21 cellular contexts compared by ENCODE assay signal in the genomic region with DNA sequence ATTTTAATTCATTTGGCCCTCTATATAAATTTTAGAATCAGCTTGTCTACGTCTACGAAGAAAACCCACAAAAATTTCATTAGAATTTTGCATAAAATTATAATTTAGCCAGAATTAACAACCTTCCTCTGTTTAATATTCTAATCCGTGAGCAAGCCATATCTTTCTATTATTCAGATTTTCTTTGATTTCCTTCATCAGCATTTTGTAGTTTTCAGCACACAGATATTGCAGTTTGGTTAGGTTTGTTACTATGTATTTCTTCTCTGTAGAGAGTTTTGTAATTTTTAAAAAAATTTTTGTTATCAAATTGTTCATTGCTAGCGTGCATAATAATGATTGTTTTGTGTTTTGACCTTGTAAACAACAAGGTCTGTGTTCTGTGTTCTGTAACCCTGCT.
DNase-seq lines count a peak whose midpoint lies in the region; ATAC-seq and TF ChIP-seq lines count a peak whose summit lies in the region.
"Had no signal": no experiment of that assay in that cellular context is flagged by ENCODE, and none has a peak within 500 bp of the region (broad histone marks: within the 10 kb centered on the region; RNA-seq: fewer than 3 reads in every experiment).

No MANE protein-coding gene starts in this region.

- H3K27ac ChIP-seq in VCaP, result peak overlapping the region; percentile 36; the same call in 1 of the 2 replicates
- H3K27ac ChIP-seq: BLaER1 had no signal

- H3K27me3 Mint-ChIP-seq in stimulated activated naive CD8-positive, alpha-beta T cell treated with anti-CD3 and anti-CD28 coated beads, Interleukin-15, Interleukin-2, amounts not matched to agents 100 ng/mL and 50 ng/mL, for 24 hours, result no peaks in the 10 kb centered on the region
- H3K27me3 Mint-ChIP-seq: CD4-positive, alpha-beta memory T cell; CD4-positive, CD25-positive, alpha-beta regulatory T cell; CD8-positive, alpha-beta memory T cell had no signal

- no peak for TF ChIP-seq CTCF in VCaP (conservative IDR thresholded peaks at IDR 0.05)

- no peak for DNase-seq in stimulated activated naive CD8-positive, alpha-beta T cell treated with anti-CD3 and anti-CD28 coated beads, Interleukin-15, Interleukin-2, amounts not matched to agents 100 U/mL and 50 U/mL, for 24 hours
- DNase-seq in cerebellar cortex (ENCODE audit: low spot score) (no peak), GF-D8 (lab: John Stamatoyannopoulos, UW) (no peak)
- DNase-seq: 8988T; ACHN; BE2C; C1 segment of cervical spinal cord; CD4-positive, alpha-beta memory T cell; CD4-positive, CD25-positive, alpha-beta regulatory T cell; CD8-positive, alpha-beta memory T cell; COR-L47; DMS 273 treated with DMSO at 0.1 percent for 48 hours; DMS153; DMS79; DND-41; EL; GDM1 had no signal

- no peaks in the 10 kb centered on the region for H3K9me3 Mint-ChIP-seq in stimulated activated naive CD8-positive, alpha-beta T cell treated with anti-CD3 and anti-CD28 coated beads, Interleukin-15, Interleukin-2, amounts not matched to agents 100 ng/mL and 50 ng/mL, for 24 hours

- ATAC-seq in stimulated activated naive CD8-positive, alpha-beta T cell treated with anti-CD3 and anti-CD28 coated beads, Interleukin-15, Interleukin-2, amounts not matched to agents 100 U/mL and 50 U/mL, for 24 hours, result no peak

- peaks cover 5% of the 10 kb centered on the region for H3K4me1 Mint-ChIP-seq in stimulated activated naive CD8-positive, alpha-beta T cell treated with anti-CD3 and anti-CD28 coated beads, Interleukin-15, Interleukin-2, amounts not matched to agents 100 ng/mL and 50 ng/mL, for 24 hours (ENCODE audit: low read depth)
- H3K4me1 Mint-ChIP-seq: CD14-positive monocyte; CD8-positive, alpha-beta memory T cell had no signal

- H3K4me3 Mint-ChIP-seq in stimulated activated naive CD8-positive, alpha-beta T cell treated with anti-CD3 and anti-CD28 coated beads, Interleukin-15, Interleukin-2, amounts not matched to agents 100 ng/mL and 50 ng/mL, for 24 hours, result no peak overlapping the region
- H3K4me3 Mint-ChIP-seq: CD14-positive monocyte; CD4-positive, alpha-beta memory T cell; CD4-positive, CD25-positive, alpha-beta regulatory T cell; CD8-positive, alpha-beta memory T cell had no signal

- H3K27ac Mint-ChIP-seq in stimulated activated naive CD8-positive, alpha-beta T cell treated with anti-CD3 and anti-CD28 coated beads, Interleukin-15, Interleukin-2, amounts not matched to agents 100 ng/mL and 50 ng/mL, for 24 hours, result peak overlapping the region; percentile 18
- H3K27ac Mint-ChIP-seq: CD14-positive monocyte; CD4-positive, alpha-beta memory T cell; CD4-positive, CD25-positive, alpha-beta regulatory T cell had no signal

- H3K36me3 Mint-ChIP-seq in stimulated activated naive CD8-positive, alpha-beta T cell treated with anti-CD3 and anti-CD28 coated beads, Interleukin-15, Interleukin-2, amounts not matched to agents 100 ng/mL and 50 ng/mL, for 24 hours (ENCODE audit: low read depth), result no peaks in the 10 kb centered on the region
- H3K36me3 Mint-ChIP-seq: CD14-positive monocyte; CD4-positive, alpha-beta memory T cell had no signal
